ENCODE assay signal across 1 cellular context in genomic region chr1:192587386-192588276, GRCh38.
TF ChIP-seq lines count a peak whose summit lies in the region.

No MANE protein-coding gene starts in this region.

TF ChIP-seq in IMR-90, 13 proteins besides CTCF, POLR2A, EP300 and RAD21 (continued from another document):
- no peak for TF ChIP-seq ELK1 (IDR thresholded peaks at IDR 0.05; ENCODE audit: borderline replicate concordance, low read depth, low read length)
- no peak for TF ChIP-seq MXI1 (IDR thresholded peaks at IDR 0.05; ENCODE audit: borderline replicate concordance, low read depth, low read length)
- TF ChIP-seq RCOR1 (IDR thresholded peaks at IDR 0.05; ENCODE audit: insufficient replicate concordance, low read length): no peak
